8 cellular contexts compared by ENCODE assay signal in genomic region chr4:169620846-169621228, GRCh38. TPM values are rescaled to one million over a fixed set of nuclear protein-coding genes. Genes with fewer than 3 reads are reported as not detected.
DNase-seq lines count a peak whose midpoint lies in the region; ATAC-seq and TF ChIP-seq lines count a peak whose summit lies in the region.

No MANE protein-coding gene starts in this region.

- H3K27ac ChIP-seq in neutrophil = peak overlapping the region; percentile 96

- no peak for DNase-seq in AG09309 (ENCODE audit: low read depth)
- peak; percentile 6 for DNase-seq in HPDE6-E6E7 (ENCODE audit: extremely low spot score)
- peak; percentile 38 for DNase-seq in activated CD8-positive, alpha-beta T cell treated with anti-CD3 and anti-CD28 coated beads for 36 hours
- DNase-seq in fibroblast of the aortic adventitia (ENCODE audit: low read depth) = no peak
- DNase-seq in 8988T = no peak
- no peak for DNase-seq in NCI-H2029 treated with DMSO at 0.1 percent for 48 hours (lab: John Stamatoyannopoulos, UW)

- no peaks in the 10 kb centered on the region for H3K9me3 Mint-ChIP-seq in activated CD8-positive, alpha-beta T cell treated with anti-CD3 and anti-CD28 coated beads for 36 hours

- TF ChIP-seq CTCF in AG09309 (IDR thresholded peaks at IDR 0.05; ENCODE audit: control insufficient read depth, insufficient read depth, low read depth, low read length, missing control alignments) = no peak
- no peak for TF ChIP-seq CTCF in activated CD8-positive, alpha-beta T cell treated with anti-CD3 and anti-CD28 coated beads for 36 hours (IDR thresholded peaks at IDR 0.05)
- TF ChIP-seq CTCF in fibroblast of the aortic adventitia (IDR thresholded peaks at IDR 0.05; ENCODE audit: insufficient read depth, low read length) = no peak
- TF ChIP-seq CTCF in neutrophil (IDR thresholded peaks at IDR 0.05) = no peak

- no peaks in the 10 kb centered on the region for H3K9me3 ChIP-seq in neutrophil

- intact Hi-C loops in activated CD8-positive, alpha-beta T cell treated with anti-CD3 and anti-CD28 coated beads for 36 hours (cut with micrococcal nuclease) = loop anchor here (1.0 kb wide), 1 partner anchor 39 kb away; no protein-coding TSS in a partner anchor

- no peaks in the 10 kb centered on the region for H3K27me3 Mint-ChIP-seq in activated CD8-positive, alpha-beta T cell treated with anti-CD3 and anti-CD28 coated beads for 36 hours

- H3K4me3 Mint-ChIP-seq in activated CD8-positive, alpha-beta T cell treated with anti-CD3 and anti-CD28 coated beads for 36 hours = peak overlapping the region; percentile 99

- peak overlapping the region; percentile 100 for H3K27ac Mint-ChIP-seq in activated CD8-positive, alpha-beta T cell treated with anti-CD3 and anti-CD28 coated beads for 36 hours

- no peaks in the 10 kb centered on the region for H3K36me3 ChIP-seq in neutrophil

- peak overlapping the region; percentile 62 for H3K4me3 ChIP-seq in AG09309 (ENCODE audit: control insufficient read depth, low read depth, low read length)
- peak overlapping the region; percentile 90 for H3K4me3 ChIP-seq in fibroblast of the aortic adventitia (ENCODE audit: low read depth, low read length)
- peak overlapping the region; percentile 80 to 82 for H3K4me3 ChIP-seq in neutrophil (ENCODE audit: low read depth in 1 of 2, low read length in 1 of 2)

- H3K36me3 Mint-ChIP-seq in activated CD8-positive, alpha-beta T cell treated with anti-CD3 and anti-CD28 coated beads for 36 hours (ENCODE audit: low read depth) = peaks cover 2% of the 10 kb centered on the region

- ATAC-seq in activated CD8-positive, alpha-beta T cell treated with anti-CD3 and anti-CD28 coated beads for 36 hours = no peak
- no peak for ATAC-seq in GM18870 (IDR thresholded peaks at IDR 0.05; ENCODE audit: unreplicated experiment)

- CTCF ChIA-PET in activated CD8-positive, alpha-beta T cell treated with anti-CD3 and anti-CD28 coated beads for 36 hours (lab: Charles Lee) = interaction anchor here (1.0 to 4.2 kb wide), 5 partner anchors 8 to 40 kb away, joined by 3 to 31 read pairs (median 7); partner anchors contain the start of gene NEK1

- peaks cover 37% of the 10 kb centered on the region for H3K27me3 ChIP-seq in neutrophil

- POLR2A ChIA-PET in activated CD8-positive, alpha-beta T cell treated with anti-CD3 and anti-CD28 coated beads for 36 hours (lab: Charles Lee) = interaction anchor here (0.6 to 1.9 kb wide), 5 partner anchors 9 to 102 kb away, joined by 3 to 15 read pairs (median 5); partner anchors contain the start of gene NEK1

- H3K4me1 Mint-ChIP-seq in activated CD8-positive, alpha-beta T cell treated with anti-CD3 and anti-CD28 coated beads for 36 hours (ENCODE audit: low read depth) = peaks cover 55% of the 10 kb centered on the region

- peaks cover 31 to 32% of the 10 kb centered on the region in 2 experiments for H3K4me1 ChIP-seq in neutrophil (ENCODE audit: control insufficient read depth in 1 of 2, insufficient read depth in 1 of 2, low read depth in 1 of 2, low read length in 1 of 2)

RNA-seq across cellular contexts. Expression of gene CLCN3, which starts 0.5 kb away (rescaled TPM):
- total RNA-seq in activated CD8-positive, alpha-beta T cell treated with anti-CD3 and anti-CD28 coated beads for 36 hours = 10 to 100 TPM; 18.5 to 21.6 TPM
- total RNA-seq in fibroblast of the aortic adventitia (ENCODE audit: low replicate concordance) = 38.3 and 50.6 TPM in 2 replicates

RNA-seq across cellular contexts. Expression of gene NEK1, which starts 8.5 kb away (rescaled TPM):
- 10 to 100 TPM; 12.0 to 13.6 TPM for total RNA-seq in activated CD8-positive, alpha-beta T cell treated with anti-CD3 and anti-CD28 coated beads for 36 hours
- 18.2 and 19.9 TPM in 2 replicates for total RNA-seq in fibroblast of the aortic adventitia (ENCODE audit: low replicate concordance)

Comparison
In these comparisons a context has a peak if more than half of its experiments do, and no peak if none do; other contexts are left out.
1. DNase-seq: peak in HPDE6-E6E7 (single experiment) and activated CD8-positive, alpha-beta T cell treated with anti-CD3 and anti-CD28 coated beads for 36 hours (single experiment); none in AG09309 (single experiment), fibroblast of the aortic adventitia (single experiment), 8988T (single experiment) and NCI-H2029 treated with DMSO at 0.1 percent for 48 hours (single experiment).
2. Peak in every context shown above with its lines, with median percentiles within 50 percentile points of each other: H3K4me3 ChIP-seq.